Comparison of ENCODE assay signal across 1 cellular context in genomic region chr18:11946756-11947155, GRCh38.
TF ChIP-seq lines count a peak whose summit lies in the region.

No MANE protein-coding gene starts in this region.

TF ChIP-seq in HepG2, 621 proteins besides CTCF, POLR2A, EP300 and RAD21 (continued from another document):
- no peak for TF ChIP-seq USF2 (IDR thresholded peaks at IDR 0.05; ENCODE audit: low read depth, low read length)
- TF ChIP-seq USF2 (CRISPR knock-in tag; IDR thresholded peaks at IDR 0.05; ENCODE audit: borderline replicate concordance), result no peak
- TF ChIP-seq RBM39 (IDR thresholded peaks at IDR 0.05; ENCODE audit: low read depth, low read length, poor library complexity, severe bottlenecking), result no peak
- TF ChIP-seq MEIS1 (CRISPR knock-in tag; IDR thresholded peaks at IDR 0.05; ENCODE audit: borderline replicate concordance), result no peak
- TF ChIP-seq ELK4 (CRISPR knock-in tag; IDR thresholded peaks at IDR 0.05; ENCODE audit: borderline replicate concordance), result no peak
- TF ChIP-seq DMAP1 (CRISPR knock-in tag; IDR thresholded peaks at IDR 0.05), result 0 out of 2 replicates have a peak, but pooled peaks have one; percentile 11
